In the genomic region with DNA sequence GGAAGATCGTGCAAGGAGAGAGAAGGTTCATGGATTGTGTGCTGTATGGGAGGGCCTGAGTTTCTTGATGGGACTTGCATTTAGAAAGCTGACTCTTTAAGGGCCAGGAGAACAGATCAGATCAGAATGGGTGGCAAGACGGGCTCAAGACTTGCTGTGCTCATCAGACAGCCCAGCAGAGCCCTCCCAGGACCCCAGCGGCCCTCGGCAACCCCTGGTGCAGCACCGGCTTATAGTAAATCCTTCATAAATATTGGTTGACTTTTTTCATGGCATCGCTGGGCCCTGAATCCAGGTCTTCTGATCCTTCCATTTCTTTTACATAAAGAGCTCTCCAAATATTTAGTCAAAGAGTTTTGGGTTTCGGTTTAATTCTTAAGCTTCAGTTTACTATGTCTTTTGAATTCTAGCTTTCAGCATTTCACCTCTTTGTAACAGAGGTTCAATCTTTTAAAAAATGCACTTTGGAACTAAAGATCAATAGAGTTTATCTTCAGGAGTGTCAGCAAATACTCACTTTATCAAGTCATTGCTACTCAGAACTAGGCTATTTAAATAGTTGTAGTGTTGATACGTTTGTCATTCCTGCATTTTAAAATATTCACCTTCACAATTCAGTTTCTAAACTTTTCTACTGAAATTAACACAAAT, we compare ENCODE assay signal across 1 cellular context.
TF ChIP-seq lines count a peak whose summit lies in the region.

No MANE protein-coding gene starts in this region.

TF ChIP-seq in HepG2, 621 proteins besides CTCF, POLR2A, EP300 and RAD21 (continued from another document and continues in another):
- TF ChIP-seq, protein P1, sequence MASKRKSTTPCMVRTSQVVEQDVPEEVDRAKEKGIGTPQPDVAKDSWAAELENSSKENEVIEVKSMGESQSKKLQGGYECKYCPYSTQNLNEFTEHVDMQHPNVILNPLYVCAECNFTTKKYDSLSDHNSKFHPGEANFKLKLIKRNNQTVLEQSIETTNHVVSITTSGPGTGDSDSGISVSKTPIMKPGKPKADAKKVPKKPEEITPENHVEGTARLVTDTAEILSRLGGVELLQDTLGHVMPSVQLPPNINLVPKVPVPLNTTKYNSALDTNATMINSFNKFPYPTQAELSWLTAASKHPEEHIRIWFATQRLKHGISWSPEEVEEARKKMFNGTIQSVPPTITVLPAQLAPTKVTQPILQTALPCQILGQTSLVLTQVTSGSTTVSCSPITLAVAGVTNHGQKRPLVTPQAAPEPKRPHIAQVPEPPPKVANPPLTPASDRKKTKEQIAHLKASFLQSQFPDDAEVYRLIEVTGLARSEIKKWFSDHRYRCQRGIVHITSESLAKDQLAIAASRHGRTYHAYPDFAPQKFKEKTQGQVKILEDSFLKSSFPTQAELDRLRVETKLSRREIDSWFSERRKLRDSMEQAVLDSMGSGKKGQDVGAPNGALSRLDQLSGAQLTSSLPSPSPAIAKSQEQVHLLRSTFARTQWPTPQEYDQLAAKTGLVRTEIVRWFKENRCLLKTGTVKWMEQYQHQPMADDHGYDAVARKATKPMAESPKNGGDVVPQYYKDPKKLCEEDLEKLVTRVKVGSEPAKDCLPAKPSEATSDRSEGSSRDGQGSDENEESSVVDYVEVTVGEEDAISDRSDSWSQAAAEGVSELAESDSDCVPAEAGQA (IDR thresholded peaks at IDR 0.05; ENCODE audit: low read depth) = no peak
- TF ChIP-seq, protein P1 (CRISPR knock-in tag; IDR thresholded peaks at IDR 0.05; ENCODE audit: borderline replicate concordance) = no peak
- TF ChIP-seq, protein P2, sequence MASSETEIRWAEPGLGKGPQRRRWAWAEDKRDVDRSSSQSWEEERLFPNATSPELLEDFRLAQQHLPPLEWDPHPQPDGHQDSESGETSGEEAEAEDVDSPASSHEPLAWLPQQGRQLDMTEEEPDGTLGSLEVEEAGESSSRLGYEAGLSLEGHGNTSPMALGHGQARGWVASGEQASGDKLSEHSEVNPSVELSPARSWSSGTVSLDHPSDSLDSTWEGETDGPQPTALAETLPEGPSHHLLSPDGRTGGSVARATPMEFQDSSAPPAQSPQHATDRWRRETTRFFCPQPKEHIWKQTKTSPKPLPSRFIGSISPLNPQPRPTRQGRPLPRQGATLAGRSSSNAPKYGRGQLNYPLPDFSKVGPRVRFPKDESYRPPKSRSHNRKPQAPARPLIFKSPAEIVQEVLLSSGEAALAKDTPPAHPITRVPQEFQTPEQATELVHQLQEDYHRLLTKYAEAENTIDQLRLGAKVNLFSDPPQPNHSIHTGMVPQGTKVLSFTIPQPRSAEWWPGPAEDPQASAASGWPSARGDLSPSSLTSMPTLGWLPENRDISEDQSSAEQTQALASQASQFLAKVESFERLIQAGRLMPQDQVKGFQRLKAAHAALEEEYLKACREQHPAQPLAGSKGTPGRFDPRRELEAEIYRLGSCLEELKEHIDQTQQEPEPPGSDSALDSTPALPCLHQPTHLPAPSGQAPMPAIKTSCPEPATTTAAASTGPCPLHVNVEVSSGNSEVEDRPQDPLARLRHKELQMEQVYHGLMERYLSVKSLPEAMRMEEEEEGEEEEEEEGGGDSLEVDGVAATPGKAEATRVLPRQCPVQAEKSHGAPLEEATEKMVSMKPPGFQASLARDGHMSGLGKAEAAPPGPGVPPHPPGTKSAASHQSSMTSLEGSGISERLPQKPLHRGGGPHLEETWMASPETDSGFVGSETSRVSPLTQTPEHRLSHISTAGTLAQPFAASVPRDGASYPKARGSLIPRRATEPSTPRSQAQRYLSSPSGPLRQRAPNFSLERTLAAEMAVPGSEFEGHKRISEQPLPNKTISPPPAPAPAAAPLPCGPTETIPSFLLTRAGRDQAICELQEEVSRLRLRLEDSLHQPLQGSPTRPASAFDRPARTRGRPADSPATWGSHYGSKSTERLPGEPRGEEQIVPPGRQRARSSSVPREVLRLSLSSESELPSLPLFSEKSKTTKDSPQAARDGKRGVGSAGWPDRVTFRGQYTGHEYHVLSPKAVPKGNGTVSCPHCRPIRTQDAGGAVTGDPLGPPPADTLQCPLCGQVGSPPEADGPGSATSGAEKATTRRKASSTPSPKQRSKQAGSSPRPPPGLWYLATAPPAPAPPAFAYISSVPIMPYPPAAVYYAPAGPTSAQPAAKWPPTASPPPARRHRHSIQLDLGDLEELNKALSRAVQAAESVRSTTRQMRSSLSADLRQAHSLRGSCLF (CRISPR knock-in tag; IDR thresholded peaks at IDR 0.05; ENCODE audit: borderline replicate concordance) = no peak
- TF ChIP-seq ZNF790 (CRISPR knock-in tag; IDR thresholded peaks at IDR 0.05; ENCODE audit: borderline replicate concordance) (no peak), KLF16 (CRISPR knock-in tag; IDR thresholded peaks at IDR 0.05) (no peak), PRMT3 (CRISPR knock-in tag; IDR thresholded peaks at IDR 0.05; ENCODE audit: borderline replicate concordance, low read depth) (no peak), HHEX (CRISPR knock-in tag; IDR thresholded peaks at IDR 0.05) (peak; percentile 58; the same call in 1 of the 2 replicates), HMGA1 (CRISPR knock-in tag; conservative IDR thresholded peaks at IDR 0.05) (no peak), TSC22D2 (CRISPR knock-in tag; IDR thresholded peaks at IDR 0.05; ENCODE audit: borderline replicate concordance) (no peak), GFI1 (CRISPR knock-in tag; IDR thresholded peaks at IDR 0.05; ENCODE audit: borderline replicate concordance) (peak; percentile 66), RXRB (CRISPR knock-in tag; IDR thresholded peaks at IDR 0.05; ENCODE audit: borderline replicate concordance) (0 out of 2 replicates have a peak, but pooled peaks have one; percentile 30), SOX6 (IDR thresholded peaks at IDR 0.05) (no peak), SOX6 (CRISPR knock-in tag; IDR thresholded peaks at IDR 0.05) (peak; percentile 36; the same call in 1 of the 2 replicates), SMYD3 (CRISPR knock-in tag; IDR thresholded peaks at IDR 0.05) (no peak), HMG20A (CRISPR knock-in tag; IDR thresholded peaks at IDR 0.05; ENCODE audit: borderline replicate concordance) (peak; percentile 34; the same call in 1 of the 2 replicates), ZSCAN31 (CRISPR knock-in tag; IDR thresholded peaks at IDR 0.05; ENCODE audit: low read depth) (no peak), ZIK1 (CRISPR knock-in tag; IDR thresholded peaks at IDR 0.05; ENCODE audit: borderline replicate concordance, low read depth) (no peak), ELF4 (CRISPR knock-in tag; IDR thresholded peaks at IDR 0.05; ENCODE audit: borderline replicate concordance) (no peak), MIER3 (CRISPR knock-in tag; IDR thresholded peaks at IDR 0.05; ENCODE audit: borderline replicate concordance) (no peak), HDAC6 (IDR thresholded peaks at IDR 0.05; ENCODE audit: low read depth, low read length) (no peak)
- TF ChIP-seq, protein P3, sequence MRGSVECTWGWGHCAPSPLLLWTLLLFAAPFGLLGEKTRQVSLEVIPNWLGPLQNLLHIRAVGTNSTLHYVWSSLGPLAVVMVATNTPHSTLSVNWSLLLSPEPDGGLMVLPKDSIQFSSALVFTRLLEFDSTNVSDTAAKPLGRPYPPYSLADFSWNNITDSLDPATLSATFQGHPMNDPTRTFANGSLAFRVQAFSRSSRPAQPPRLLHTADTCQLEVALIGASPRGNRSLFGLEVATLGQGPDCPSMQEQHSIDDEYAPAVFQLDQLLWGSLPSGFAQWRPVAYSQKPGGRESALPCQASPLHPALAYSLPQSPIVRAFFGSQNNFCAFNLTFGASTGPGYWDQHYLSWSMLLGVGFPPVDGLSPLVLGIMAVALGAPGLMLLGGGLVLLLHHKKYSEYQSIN (CRISPR knock-in tag; IDR thresholded peaks at IDR 0.05; ENCODE audit: borderline replicate concordance) = no peak
- TF ChIP-seq, protein P4, sequence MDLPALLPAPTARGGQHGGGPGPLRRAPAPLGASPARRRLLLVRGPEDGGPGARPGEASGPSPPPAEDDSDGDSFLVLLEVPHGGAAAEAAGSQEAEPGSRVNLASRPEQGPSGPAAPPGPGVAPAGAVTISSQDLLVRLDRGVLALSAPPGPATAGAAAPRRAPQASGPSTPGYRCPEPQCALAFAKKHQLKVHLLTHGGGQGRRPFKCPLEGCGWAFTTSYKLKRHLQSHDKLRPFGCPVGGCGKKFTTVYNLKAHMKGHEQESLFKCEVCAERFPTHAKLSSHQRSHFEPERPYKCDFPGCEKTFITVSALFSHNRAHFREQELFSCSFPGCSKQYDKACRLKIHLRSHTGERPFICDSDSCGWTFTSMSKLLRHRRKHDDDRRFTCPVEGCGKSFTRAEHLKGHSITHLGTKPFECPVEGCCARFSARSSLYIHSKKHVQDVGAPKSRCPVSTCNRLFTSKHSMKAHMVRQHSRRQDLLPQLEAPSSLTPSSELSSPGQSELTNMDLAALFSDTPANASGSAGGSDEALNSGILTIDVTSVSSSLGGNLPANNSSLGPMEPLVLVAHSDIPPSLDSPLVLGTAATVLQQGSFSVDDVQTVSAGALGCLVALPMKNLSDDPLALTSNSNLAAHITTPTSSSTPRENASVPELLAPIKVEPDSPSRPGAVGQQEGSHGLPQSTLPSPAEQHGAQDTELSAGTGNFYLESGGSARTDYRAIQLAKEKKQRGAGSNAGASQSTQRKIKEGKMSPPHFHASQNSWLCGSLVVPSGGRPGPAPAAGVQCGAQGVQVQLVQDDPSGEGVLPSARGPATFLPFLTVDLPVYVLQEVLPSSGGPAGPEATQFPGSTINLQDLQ (CRISPR knock-in tag; IDR thresholded peaks at IDR 0.05) = no peak
- TF ChIP-seq, protein P5, sequence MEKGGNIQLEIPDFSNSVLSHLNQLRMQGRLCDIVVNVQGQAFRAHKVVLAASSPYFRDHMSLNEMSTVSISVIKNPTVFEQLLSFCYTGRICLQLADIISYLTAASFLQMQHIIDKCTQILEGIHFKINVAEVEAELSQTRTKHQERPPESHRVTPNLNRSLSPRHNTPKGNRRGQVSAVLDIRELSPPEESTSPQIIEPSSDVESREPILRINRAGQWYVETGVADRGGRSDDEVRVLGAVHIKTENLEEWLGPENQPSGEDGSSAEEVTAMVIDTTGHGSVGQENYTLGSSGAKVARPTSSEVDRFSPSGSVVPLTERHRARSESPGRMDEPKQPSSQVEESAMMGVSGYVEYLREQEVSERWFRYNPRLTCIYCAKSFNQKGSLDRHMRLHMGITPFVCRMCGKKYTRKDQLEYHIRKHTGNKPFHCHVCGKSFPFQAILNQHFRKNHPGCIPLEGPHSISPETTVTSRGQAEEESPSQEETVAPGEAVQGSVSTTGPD (CRISPR knock-in tag; IDR thresholded peaks at IDR 0.05) = no peak
- TF ChIP-seq, protein P6, sequence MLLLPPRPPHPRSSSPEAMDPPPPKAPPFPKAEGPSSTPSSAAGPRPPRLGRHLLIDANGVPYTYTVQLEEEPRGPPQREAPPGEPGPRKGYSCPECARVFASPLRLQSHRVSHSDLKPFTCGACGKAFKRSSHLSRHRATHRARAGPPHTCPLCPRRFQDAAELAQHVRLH (CRISPR knock-in tag; IDR thresholded peaks at IDR 0.05; ENCODE audit: borderline replicate concordance, low read depth) = no peak
- TF ChIP-seq, protein P7, sequence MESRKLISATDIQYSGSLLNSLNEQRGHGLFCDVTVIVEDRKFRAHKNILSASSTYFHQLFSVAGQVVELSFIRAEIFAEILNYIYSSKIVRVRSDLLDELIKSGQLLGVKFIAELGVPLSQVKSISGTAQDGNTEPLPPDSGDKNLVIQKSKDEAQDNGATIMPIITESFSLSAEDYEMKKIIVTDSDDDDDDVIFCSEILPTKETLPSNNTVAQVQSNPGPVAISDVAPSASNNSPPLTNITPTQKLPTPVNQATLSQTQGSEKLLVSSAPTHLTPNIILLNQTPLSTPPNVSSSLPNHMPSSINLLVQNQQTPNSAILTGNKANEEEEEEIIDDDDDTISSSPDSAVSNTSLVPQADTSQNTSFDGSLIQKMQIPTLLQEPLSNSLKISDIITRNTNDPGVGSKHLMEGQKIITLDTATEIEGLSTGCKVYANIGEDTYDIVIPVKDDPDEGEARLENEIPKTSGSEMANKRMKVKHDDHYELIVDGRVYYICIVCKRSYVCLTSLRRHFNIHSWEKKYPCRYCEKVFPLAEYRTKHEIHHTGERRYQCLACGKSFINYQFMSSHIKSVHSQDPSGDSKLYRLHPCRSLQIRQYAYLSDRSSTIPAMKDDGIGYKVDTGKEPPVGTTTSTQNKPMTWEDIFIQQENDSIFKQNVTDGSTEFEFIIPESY (CRISPR knock-in tag; IDR thresholded peaks at IDR 0.05) = no peak
- TF ChIP-seq, protein P8, sequence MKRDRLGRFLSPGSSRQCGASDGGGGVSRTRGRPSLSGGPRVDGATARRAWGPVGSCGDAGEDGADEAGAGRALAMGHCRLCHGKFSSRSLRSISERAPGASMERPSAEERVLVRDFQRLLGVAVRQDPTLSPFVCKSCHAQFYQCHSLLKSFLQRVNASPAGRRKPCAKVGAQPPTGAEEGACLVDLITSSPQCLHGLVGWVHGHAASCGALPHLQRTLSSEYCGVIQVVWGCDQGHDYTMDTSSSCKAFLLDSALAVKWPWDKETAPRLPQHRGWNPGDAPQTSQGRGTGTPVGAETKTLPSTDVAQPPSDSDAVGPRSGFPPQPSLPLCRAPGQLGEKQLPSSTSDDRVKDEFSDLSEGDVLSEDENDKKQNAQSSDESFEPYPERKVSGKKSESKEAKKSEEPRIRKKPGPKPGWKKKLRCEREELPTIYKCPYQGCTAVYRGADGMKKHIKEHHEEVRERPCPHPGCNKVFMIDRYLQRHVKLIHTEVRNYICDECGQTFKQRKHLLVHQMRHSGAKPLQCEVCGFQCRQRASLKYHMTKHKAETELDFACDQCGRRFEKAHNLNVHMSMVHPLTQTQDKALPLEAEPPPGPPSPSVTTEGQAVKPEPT (CRISPR knock-in tag; IDR thresholded peaks at IDR 0.05; ENCODE audit: low read depth) = no peak
- TF ChIP-seq, protein P9, sequence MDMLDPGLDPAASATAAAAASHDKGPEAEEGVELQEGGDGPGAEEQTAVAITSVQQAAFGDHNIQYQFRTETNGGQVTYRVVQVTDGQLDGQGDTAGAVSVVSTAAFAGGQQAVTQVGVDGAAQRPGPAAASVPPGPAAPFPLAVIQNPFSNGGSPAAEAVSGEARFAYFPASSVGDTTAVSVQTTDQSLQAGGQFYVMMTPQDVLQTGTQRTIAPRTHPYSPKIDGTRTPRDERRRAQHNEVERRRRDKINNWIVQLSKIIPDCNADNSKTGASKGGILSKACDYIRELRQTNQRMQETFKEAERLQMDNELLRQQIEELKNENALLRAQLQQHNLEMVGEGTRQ (IDR thresholded peaks at IDR 0.05; ENCODE audit: low read depth, low read length) = no peak
- TF ChIP-seq, protein P9 (CRISPR knock-in tag; IDR thresholded peaks at IDR 0.05; ENCODE audit: borderline replicate concordance) = no peak
